In genomic region chr7:47672267-47672920, GRCh38 we compare ENCODE assay signal across 1 cellular context.
TF ChIP-seq lines count a peak whose summit lies in the region.

No MANE protein-coding gene starts in this region.

TF ChIP-seq in WTC11, 78 proteins besides CTCF, POLR2A, EP300 and RAD21 (continued from another document):
- no peak for TF ChIP-seq CDX4 (CRISPR knock-in tag; IDR thresholded peaks at IDR 0.05; ENCODE audit: borderline replicate concordance)
- no peak for TF ChIP-seq ZNF232 (CRISPR knock-in tag; IDR thresholded peaks at IDR 0.05)
